ENCODE assay signal across 25 cellular contexts in genomic region chr20:1441133-1441532, GRCh38. TPM values are rescaled to one million over a fixed set of nuclear protein-coding genes. Genes with fewer than 3 reads are reported as not detected.
DNase-seq lines count a peak whose midpoint lies in the region; ATAC-seq and TF ChIP-seq lines count a peak whose summit lies in the region.
"Had no signal": no experiment of that assay in that cellular context is flagged by ENCODE, and none has a peak within 500 bp of the region (broad histone marks: within the 10 kb centered on the region; RNA-seq: fewer than 3 reads in every experiment).

No MANE protein-coding gene starts in this region.

- H3K4me3 Mint-ChIP-seq in MCF 10A (ENCODE audit: unreplicated experiment) (no peak overlapping the region), T-cell (no peak overlapping the region), chondrocyte (ENCODE audit: unreplicated experiment) (no peak overlapping the region)
- no peak overlapping the region for H3K4me3 Mint-ChIP-seq in naive thymus-derived CD4-positive, alpha-beta T cell
- H3K4me3 Mint-ChIP-seq: CD14-positive monocyte; CD4-positive, alpha-beta memory T cell; GM23338; HFFc6 had no signal

- no peak overlapping the region for H2AFZ ChIP-seq in mammary epithelial cell (ENCODE audit: low read depth, low read length)
- H2AFZ ChIP-seq: GM23338 had no signal

- H4K20me1 ChIP-seq in mammary epithelial cell (ENCODE audit: insufficient read depth, low read length) = no peaks in the 10 kb centered on the region

- no peaks in the 10 kb centered on the region for H3K4me1 ChIP-seq in mammary epithelial cell (ENCODE audit: insufficient read depth, low read length)
- peaks cover 0 to 4% of the 10 kb centered on the region in 2 donors for H3K4me1 ChIP-seq in naive thymus-derived CD4-positive, alpha-beta T cell (ENCODE audit: control insufficient read depth in 2 of 2, insufficient read depth in 2 of 2, low read length in 2 of 2)
- H3K4me1 ChIP-seq: A549, BE2C, HAP-1 had no signal

- in situ Hi-C loops in mammary epithelial cell (cut with MboI; ENCODE audit: low sequenced_read_pairs in 2 of 2) = no loop called here

- no peaks in the 10 kb centered on the region for H3K27me3 ChIP-seq in mammary epithelial cell (ENCODE audit: insufficient read depth, low read length)
- no peaks in the 10 kb centered on the region for H3K27me3 ChIP-seq in naive thymus-derived CD4-positive, alpha-beta T cell (ENCODE audit: control insufficient read depth in 2 of 2, insufficient read depth in 2 of 2, low read length in 2 of 2)
- H3K27me3 ChIP-seq: BE2C; BLaER1 treated with 17β-estradiol and CSF1 and Interleukin-3, amounts not matched to agents 10 nM and 100 nM had no signal

- peaks cover 18% of the 10 kb centered on the region for H3K36me3 ChIP-seq in mammary epithelial cell (ENCODE audit: insufficient read depth, low read length)
- peaks cover 12 to 58% (median 21%) of the 10 kb centered on the region in 3 experiments for H3K36me3 ChIP-seq in naive thymus-derived CD4-positive, alpha-beta T cell (ENCODE audit: control insufficient read depth in 2 of 3, insufficient read depth in 3 of 3, low read length in 3 of 3)

- H3K9ac ChIP-seq in mammary epithelial cell (ENCODE audit: insufficient read depth, low read length) = no peak overlapping the region

- CTCF ChIA-PET in MCF 10A (lab: Yijun Ruan, JAX) (interaction anchor here (0.6 to 5.5 kb wide), 7 partner anchors 10 to 1424 kb away, joined by 3 to 63 read pairs (median 4); no protein-coding TSS in a partner anchor), mammary epithelial cell (lab: Charles Lee; ENCODE audit: low non-redundant PET) (interaction anchor here (1.2 kb wide), 1 partner anchor 63 kb away, joined by 5 read pairs; no protein-coding TSS in a partner anchor), T-cell (lab: Charles Lee) (interaction anchor here in 1 of 2 donors (1.2 kb wide), 1 partner anchor 128 kb away, joined by 5 read pairs; no protein-coding TSS in a partner anchor)
- CTCF ChIA-PET in naive thymus-derived CD4-positive, alpha-beta T cell (lab: Charles Lee) = interaction anchor here (0.7 kb wide), 1 partner anchor 17 kb away, joined by 3 read pairs; no protein-coding TSS in a partner anchor

- dilution Hi-C loops in mammary epithelial cell (cut with HindIII; ENCODE audit: low sequenced_read_pairs) = no loop called here

- no peaks in the 10 kb centered on the region for H3K27me3 Mint-ChIP-seq in MCF 10A (ENCODE audit: insufficient read depth, unreplicated experiment)
- H3K27me3 Mint-ChIP-seq in T-cell = no peaks in the 10 kb centered on the region
- H3K27me3 Mint-ChIP-seq in naive thymus-derived CD4-positive, alpha-beta T cell = peaks cover 0 to 4% (median 0%) of the 10 kb centered on the region in 5 donors
- H3K27me3 Mint-ChIP-seq in chondrocyte (ENCODE audit: low read depth) = no peaks in the 10 kb centered on the region
- H3K27me3 Mint-ChIP-seq: CD4-positive, alpha-beta memory T cell had no signal

- intact Hi-C loops in MCF 10A (cut with micrococcal nuclease) = no loop called here
- intact Hi-C loops in mammary epithelial cell (cut with micrococcal nuclease) = no loop called here
- intact Hi-C loops in naive thymus-derived CD4-positive, alpha-beta T cell (cut with micrococcal nuclease) = no loop called here
- intact Hi-C loops in left ventricle myocardium superior (cut with micrococcal nuclease) = no loop called here

- POLR2A ChIA-PET in MCF 10A (lab: Yijun Ruan, JAX) (interaction anchor here (0.7 to 1.4 kb wide), 2 partner anchors 13 to 63 kb away, joined by 3 to 5 read pairs; no protein-coding TSS in a partner anchor), T-cell (lab: Charles Lee) (interaction anchor here in 1 of 2 donors (0.6 kb wide), 1 partner anchor 142 kb away, joined by 3 read pairs; no protein-coding TSS in a partner anchor)
- POLR2A ChIA-PET in naive thymus-derived CD4-positive, alpha-beta T cell (lab: Charles Lee) = interaction anchor here (1.1 kb wide), 1 partner anchor 13 kb away, joined by 3 read pairs; no protein-coding TSS in a partner anchor

- TF ChIP-seq CTCF in MCF 10A (IDR thresholded peaks at IDR 0.05; ENCODE audit: unreplicated experiment) (no peak), mammary epithelial cell (conservative IDR thresholded peaks at IDR 0.05 in 1 of 2, IDR thresholded peaks at IDR 0.05 in 1 of 2; ENCODE audit: extremely low read depth in 1 of 2, insufficient read depth in 1 of 2, low read depth in 1 of 2, low read length in 2 of 2) (no peak), chondrocyte (IDR thresholded peaks at IDR 0.05) (no peak)

- TSS peak; percentile 5 for BruUV-seq in MCF 10A (replicated peaks; lab: Mats Ljungman, UMichigan)
- BruUV-seq in mammary epithelial cell (replicated peaks; lab: Mats Ljungman, UMichigan) = no TSS peak

- WGBS in mammary epithelial cell (ENCODE audit: low coverage, missing lambda C conversion rate) = 100% methylated on average over 3 of the region's 3 CpGs

- H3K9me3 ChIP-seq in mammary epithelial cell (replicated peaks; ENCODE audit: insufficient read depth, low read length) = no peaks in the 10 kb centered on the region
- H3K9me3 ChIP-seq in naive thymus-derived CD4-positive, alpha-beta T cell (ENCODE audit: control insufficient read depth in 2 of 3, low read length in 3 of 3) = no peaks in the 10 kb centered on the region
- H3K9me3 ChIP-seq: A549; BE2C; BLaER1 treated with 17β-estradiol and CSF1 and Interleukin-3, amounts not matched to agents 10 nM and 100 nM; HAP-1 had no signal

- H3K4me1 Mint-ChIP-seq in MCF 10A (ENCODE audit: insufficient read depth, unreplicated experiment) (no peaks in the 10 kb centered on the region), T-cell (peaks cover 23 to 24% (median 24%) of the 10 kb centered on the region in 3 donors), chondrocyte (ENCODE audit: low read depth) (no peaks in the 10 kb centered on the region)
- H3K4me1 Mint-ChIP-seq in naive thymus-derived CD4-positive, alpha-beta T cell = peaks cover 14 to 38% (median 26%) of the 10 kb centered on the region in 7 donors

- no peak overlapping the region for H3K4me2 ChIP-seq in mammary epithelial cell (ENCODE audit: insufficient read depth, low read depth, low read length)
- H3K4me2 ChIP-seq: A549, GM23338 had no signal

- ATAC-seq in T-cell (replicated peaks in 1 of 4) = peak in 3 of 4 experiments; percentile 51 to 60 (median 55)
- ATAC-seq in naive thymus-derived CD4-positive, alpha-beta T cell = peak; percentile 40
- ATAC-seq in left ventricle myocardium superior = no peak

- no peak overlapping the region for H3K27ac ChIP-seq in mammary epithelial cell (ENCODE audit: insufficient read depth, low read depth, low read length)
- H3K27ac ChIP-seq in naive thymus-derived CD4-positive, alpha-beta T cell (ENCODE audit: low read depth, low read length) = no peak overlapping the region
- H3K27ac ChIP-seq: A549; BLaER1 treated with 17β-estradiol and CSF1 and Interleukin-3, amounts not matched to agents 10 nM and 100 nM had no signal

- H3K9me3 Mint-ChIP-seq in MCF 10A (ENCODE audit: unreplicated experiment) = no peaks in the 10 kb centered on the region
- no peaks in the 10 kb centered on the region for H3K9me3 Mint-ChIP-seq in T-cell
- no peaks in the 10 kb centered on the region for H3K9me3 Mint-ChIP-seq in naive thymus-derived CD4-positive, alpha-beta T cell
- H3K9me3 Mint-ChIP-seq in chondrocyte (ENCODE audit: low read depth) = no peaks in the 10 kb centered on the region
- H3K9me3 Mint-ChIP-seq: CD4-positive, alpha-beta memory T cell; GM23338; HFFc6 had no signal

- H3K27ac Mint-ChIP-seq in MCF 10A (ENCODE audit: low read depth, unreplicated experiment) = no peak overlapping the region
- no peak overlapping the region for H3K27ac Mint-ChIP-seq in T-cell
- H3K27ac Mint-ChIP-seq in naive thymus-derived CD4-positive, alpha-beta T cell = peak overlapping the region in 2 of 9 donors; percentile 14 to 66
- H3K27ac Mint-ChIP-seq in chondrocyte (ENCODE audit: unreplicated experiment) = no peak overlapping the region
- H3K27ac Mint-ChIP-seq: GM23338, HFFc6 had no signal

- H3K4me3 ChIP-seq in mammary epithelial cell (replicated peaks in 1 of 3; ENCODE audit: insufficient read depth in 1 of 3, low read depth in 2 of 3, low read length in 3 of 3) = no peak overlapping the region
- H3K4me3 ChIP-seq in naive thymus-derived CD4-positive, alpha-beta T cell (ENCODE audit: low read length) = no peak overlapping the region
- H3K4me3 ChIP-seq: A549; BLaER1 treated with 17β-estradiol and CSF1 and Interleukin-3, amounts not matched to agents 10 nM and 100 nM; GM23338; HAP-1 had no signal

- H3K36me3 Mint-ChIP-seq in MCF 10A (ENCODE audit: insufficient read depth, unreplicated experiment) = peaks cover 28% of the 10 kb centered on the region
- peaks cover 40% of the 10 kb centered on the region for H3K36me3 Mint-ChIP-seq in T-cell
- H3K36me3 Mint-ChIP-seq in naive thymus-derived CD4-positive, alpha-beta T cell = peaks cover 14 to 24% (median 17%) of the 10 kb centered on the region in 5 donors
- peaks cover 33% of the 10 kb centered on the region for H3K36me3 Mint-ChIP-seq in chondrocyte (ENCODE audit: low read depth)

- H3K79me2 ChIP-seq in mammary epithelial cell (ENCODE audit: insufficient read depth, low read length) = no peaks in the 10 kb centered on the region

- no peak for DNase-seq in MCF 10A (ENCODE audit: unreplicated experiment)
- DNase-seq in mammary epithelial cell = no peak
- DNase-seq in T-cell = no peak
- peak in 2 of 9 donors; percentile 16 to 21 for DNase-seq in naive thymus-derived CD4-positive, alpha-beta T cell
- DNase-seq in chondrocyte (ENCODE audit: low spot score) = no peak
- no peak for DNase-seq in left ventricle myocardium superior
- no peak for DNase-seq in NCI-H345 treated with DMSO at 0.1 percent for 48 hours (lab: John Stamatoyannopoulos, UW; ENCODE audit: unreplicated experiment)
- DNase-seq: 8988T; ACHN; AML-193; BE2C; Calu3; CD4-positive, alpha-beta memory T cell; COR-L47; DMS53; DMS79 treated with DMSO at 0.1 percent for 48 hours; GF-D8; HFFc6 had no signal

RNA-seq across cellular contexts. Expression of gene NSFL1C, which starts 25.5 kb away (rescaled TPM):
- total RNA-seq in MCF 10A (2022) (63.3 and 76.1 TPM in 2 replicates), mammary epithelial cell (100 to 1,000 TPM in 1 of 2 donors, 10 to 100 TPM in 1; 46.3 to 105 TPM), T-cell (10 to 100 TPM; 56.7 to 68.7 (median 65.8) TPM), chondrocyte (70.9 to 83.5 TPM (median 75.3 TPM) in 3 replicates), left ventricle myocardium superior (59.9 TPM)
- 29.6 TPM for polyA plus RNA-seq in mammary epithelial cell
- polyA minus RNA-seq in mammary epithelial cell = 73.3 TPM
- total RNA-seq in naive thymus-derived CD4-positive, alpha-beta T cell = 10 to 100 TPM; 59.3 to 80.0 (median 64.7) TPM
- 10 to 100 TPM; 80.4 to 81.8 TPM for polyA plus RNA-seq in naive thymus-derived CD4-positive, alpha-beta T cell

RNA-seq across cellular contexts. Expression of gene FKBP1A, which starts 48.3 kb away (rescaled TPM):
- 209 and 217 TPM in 2 replicates for total RNA-seq in MCF 10A (2022)
- total RNA-seq in mammary epithelial cell = 100 to 1,000 TPM; 139 to 425 TPM
- 522 TPM for polyA plus RNA-seq in mammary epithelial cell
- polyA minus RNA-seq in mammary epithelial cell = 1,454 TPM
- 10 to 100 TPM; 76.7 to 90.4 (median 79.9) TPM for total RNA-seq in T-cell
- 100 to 1,000 TPM in 2 of 5 experiments, 10 to 100 TPM in 3; 74.5 to 253 (median 93.1) TPM for total RNA-seq in naive thymus-derived CD4-positive, alpha-beta T cell
- 10 to 100 TPM; 46.5 to 46.7 TPM for polyA plus RNA-seq in naive thymus-derived CD4-positive, alpha-beta T cell
- total RNA-seq in chondrocyte = 182 to 193 TPM (median 183 TPM) in 3 replicates
- 135 TPM for total RNA-seq in left ventricle myocardium superior

RNA-seq across cellular contexts. Expression of gene SIRPB2, which starts 50.1 kb away (rescaled TPM):
- total RNA-seq in MCF 10A (2022) = 1.3 and 1.8 TPM in 2 replicates
- 1 to 10 TPM in 1 of 2 donors, under 1 TPM in 1; 0.33 to 5.5 TPM for total RNA-seq in mammary epithelial cell
- polyA plus RNA-seq in mammary epithelial cell = 2.4 TPM
- polyA minus RNA-seq in mammary epithelial cell = 18.5 TPM
- under 1 TPM in 2 of 5 donors, not detected in 3; 0.09 to 0.58 TPM for total RNA-seq in T-cell
- 10 to 100 TPM in 1 of 5 experiments, 1 to 10 TPM in 1, under 1 TPM in 2, not detected in 1; 0.30 to 29.0 (median 1.1) TPM for total RNA-seq in naive thymus-derived CD4-positive, alpha-beta T cell
- under 1 TPM in 1 of 2 donors, not detected in 1; 0.07 TPM for polyA plus RNA-seq in naive thymus-derived CD4-positive, alpha-beta T cell
- total RNA-seq in chondrocyte = not detected in 3 replicates
- 3.5 TPM for total RNA-seq in left ventricle myocardium superior
- total RNA-seq: CD4-positive, alpha-beta memory T cell; Daoy; G401; GM23338; HFFc6 had no signal
- polyA plus RNA-seq: A549; CD4-positive, alpha-beta memory T cell had no signal
